In genomic region chr3:133238015-133238414, GRCh38 we compare ENCODE assay signal across 23 cellular contexts.
"Had no signal": no experiment of that assay in that cellular context is flagged by ENCODE, and none has a peak within 500 bp of the region (broad histone marks: within the 10 kb centered on the region; RNA-seq: fewer than 3 reads in every experiment).

No MANE protein-coding gene starts in this region.

- H3K27me3 ChIP-seq: tibial nerve, vagina had no signal

- H3K4me3 ChIP-seq: coronary artery, esophagus squamous epithelium, mucosa of descending colon, tibial nerve, vagina had no signal

- H3K4me1 ChIP-seq: esophagus squamous epithelium, tibial nerve, vagina had no signal

- DNase-seq: activated CD4-positive, alpha-beta T cell treated with anti-CD3 and anti-CD28 coated beads for 1 hour; activated CD4-positive, alpha-beta T cell treated with anti-CD3 and anti-CD28 coated beads, Interleukin-2, amount 50 U/mL, for 4 hours; activated naive CD4-positive, alpha-beta T cell; activated naive CD8-positive, alpha-beta T cell treated with anti-CD3 and anti-CD28 coated beads, Interleukin-2, amount 10 ng/mL, durations not matched to agents 7 days and 5 days; activated T-cell treated with anti-CD3 and anti-CD28 coated beads for 4 hours; anterior cingulate cortex; caudate nucleus; effector CD4-positive, alpha-beta T cell; esophagus squamous epithelium; head of caudate nucleus; immature natural killer cell; left cardiac atrium; mammary epithelial cell; mucosa of descending colon; naive thymus-derived CD4-positive, alpha-beta T cell; small intestine; stimulated activated CD4-positive, alpha-beta T cell treated with anti-CD3 and anti-CD28 coated beads, Interleukin-4, amount 100 ng/mL, for 24 hours; stimulated activated naive CD4-positive, alpha-beta T cell; substantia nigra; T-helper 1 cell had no signal

- H3K36me3 ChIP-seq: esophagus squamous epithelium, tibial nerve, vagina had no signal

- H3K27ac ChIP-seq: coronary artery, esophagus squamous epithelium, tibial nerve, vagina had no signal

- H3K9me3 ChIP-seq: esophagus squamous epithelium, mucosa of descending colon, vagina had no signal

- ATAC-seq: mucosa of descending colon; naive thymus-derived CD4-positive, alpha-beta T cell had no signal
